In genomic region chr3:170383567-170383966, GRCh38 we compare ENCODE assay signal across 14 cellular contexts. TPM values are rescaled to one million over a fixed set of nuclear protein-coding genes. Genes with fewer than 3 reads are reported as not detected.
A peak's percentile ranks its signal among the peaks of the same experiment; 100 is the strongest.
DNase-seq lines count a peak whose midpoint lies in the region; ATAC-seq, FAIRE-seq and TF ChIP-seq lines count a peak whose summit lies in the region.
"Had no signal": no experiment of that assay in that cellular context is flagged by ENCODE, and none has a peak within 500 bp of the region (broad histone marks: within the 10 kb centered on the region; RNA-seq: fewer than 3 reads in every experiment).

No MANE protein-coding gene starts in this region.

- no peaks in the 10 kb centered on the region for H4K20me1 ChIP-seq in HepG2 (ENCODE audit: insufficient read depth, low read length)

- TF ChIP-seq POLR2A in H54 (IDR thresholded peaks at IDR 0.05; ENCODE audit: low read depth, low read length) (no peak), thyroid gland (IDR thresholded peaks at IDR 0.05) (no peak), HepG2 (IDR thresholded peaks at IDR 0.05; ENCODE audit: insufficient read depth in 1 of 2, low read depth in 2 of 2, low read length in 2 of 2) (no peak)

- peak; percentile 40 for DNase-seq in AG10803 (ENCODE audit: low read depth)
- DNase-seq in H54 (ENCODE audit: insufficient read length, low spot score): peak; percentile 38
- DNase-seq in astrocyte of the spinal cord (ENCODE audit: low read depth, low spot score): peak; percentile 34
- no peak for DNase-seq in mesothelial cell of epicardium (ENCODE audit: low spot score in 2 of 2, unreplicated experiment in 2 of 2)
- no peak for DNase-seq in thyroid gland
- DNase-seq in HepG2 (ENCODE audit: low spot score): no peak
- no peak for DNase-seq in NCI-H345 treated with DMSO at 0.1 percent for 48 hours (lab: John Stamatoyannopoulos, UW; ENCODE audit: unreplicated experiment)
- DNase-seq in cerebellar cortex (ENCODE audit: low spot score): no peak
- DNase-seq: activated CD4-positive, alpha-beta T cell treated with anti-CD3 and anti-CD28 coated beads, Interleukin-2, amount 10 ng/mL, durations not matched to agents 24 days and 14 days; activated T-cell treated with anti-CD3 and anti-CD28 coated beads, Interleukin-2, amount 50 U/mL, for 4 hours; C1 segment of cervical spinal cord; foreskin melanocyte; substantia nigra had no signal

- WGBS in thyroid gland, 2 donors: 88 to 100% methylated on average over 1 of the region's 1 CpG
- 86% methylated on average over 1 of the region's 1 CpG for WGBS in HepG2 (ENCODE audit: low lambda C conversion rate)

- in situ Hi-C loops in astrocyte of the spinal cord (cut with HindIII; ENCODE audit: low sequenced_read_pairs) (no loop called here), HepG2 (cut with HindIII; ENCODE audit: extremely low pct_ligation_motif_present, low pct_unique_long_range_greater_than_20kb) (no loop called here)

- peak overlapping the region; percentile 62 for H3K27ac Mint-ChIP-seq in mesothelial cell of epicardium
- H3K27ac Mint-ChIP-seq: activated CD4-positive, alpha-beta T cell treated with anti-CD3 and anti-CD28 coated beads, Interleukin-2, amount 10 ng/mL, durations not matched to agents 24 days and 14 days; T-helper 2 cell treated with Interferon-gamma antibody and Interleukin-4, amounts not matched to agents 5 μg/mL and 100 μg/mL, for 36 hours had no signal

- H3K4me2 ChIP-seq in HepG2 (ENCODE audit: low read depth, low read length): no peak overlapping the region

- no peak overlapping the region for H3K9ac ChIP-seq in HepG2 (ENCODE audit: insufficient read depth, low read depth, low read length)

- no TSS peak for BruUV-seq in HepG2 (replicated peaks; lab: Mats Ljungman, UMichigan)

- H3K4me1 Mint-ChIP-seq in mesothelial cell of epicardium: peaks cover 8% of the 10 kb centered on the region
- H3K4me1 Mint-ChIP-seq: activated CD4-positive, alpha-beta T cell treated with anti-CD3 and anti-CD28 coated beads, Interleukin-2, amount 10 ng/mL, durations not matched to agents 24 days and 14 days had no signal

- H3K27me3 ChIP-seq in thyroid gland (no peaks in the 10 kb centered on the region), HepG2 (ENCODE audit: control insufficient read depth in 1 of 2, insufficient read depth in 2 of 2, low read length in 2 of 2) (no peaks in the 10 kb centered on the region)

- peaks cover 20 to 31% of the 10 kb centered on the region in 2 donors for H3K36me3 ChIP-seq in thyroid gland
- H3K36me3 ChIP-seq in HepG2 (replicated peaks in 1 of 2; ENCODE audit: control insufficient read depth in 1 of 2, insufficient read depth in 2 of 2, low read length in 2 of 2): peaks cover 6 to 39% of the 10 kb centered on the region in 2 experiments; a peak in 4 of 5 replicates

- TF ChIP-seq RAD21 in HepG2 (CRISPR knock-in tag; IDR thresholded peaks at IDR 0.05): no peak

- no peak overlapping the region for H2AFZ ChIP-seq in HepG2 (ENCODE audit: low read length)

- H3K4me1 ChIP-seq in thyroid gland (peaks cover 0 to 4% of the 10 kb centered on the region in 2 donors), HepG2 (ENCODE audit: insufficient read depth, low read length) (no peaks in the 10 kb centered on the region)

- TF ChIP-seq EP300 in HepG2 (IDR thresholded peaks at IDR 0.05; ENCODE audit: low read depth in 2 of 2, low read length in 2 of 2) (no peak), HepG2 (CRISPR knock-in tag; IDR thresholded peaks at IDR 0.05; ENCODE audit: borderline replicate concordance) (no peak)

- H3K9me3 ChIP-seq in thyroid gland: no peaks in the 10 kb centered on the region
- H3K9me3 ChIP-seq in HepG2 (ENCODE audit: low read length): no peaks in the 10 kb centered on the region

- H3K36me3 Mint-ChIP-seq in mesothelial cell of epicardium: peaks cover 51% of the 10 kb centered on the region

- CTCF ChIA-PET in HepG2 (lab: Yijun Ruan, JAX; ENCODE audit: low intra/inter-chr PET ratio, low total read pairs): no interaction called here

- FAIRE-seq in H54 (lab: Jason Lieb, UNC): no peak
- no peak for FAIRE-seq in HepG2 (lab: Jason Lieb, UNC)

- H3K4me3 Mint-ChIP-seq in mesothelial cell of epicardium: no peak overlapping the region
- H3K4me3 Mint-ChIP-seq: activated CD4-positive, alpha-beta T cell treated with anti-CD3 and anti-CD28 coated beads, Interleukin-2, amount 10 ng/mL, durations not matched to agents 24 days and 14 days; activated T-cell treated with anti-CD3 and anti-CD28 coated beads, Interleukin-2, amount 50 U/mL, for 4 hours; T-helper 2 cell treated with Interferon-gamma antibody and Interleukin-4, amounts not matched to agents 5 μg/mL and 100 μg/mL, for 36 hours had no signal

- POLR2A ChIA-PET in HepG2 (lab: Yijun Ruan, JAX): no interaction called here

- no peak overlapping the region for H3K27ac ChIP-seq in thyroid gland
- H3K27ac ChIP-seq in HepG2 (ENCODE audit: extremely low read length, insufficient read depth, low read length): no peak overlapping the region

- H3K79me2 ChIP-seq in HepG2 (ENCODE audit: insufficient read depth, low read length): no peaks in the 10 kb centered on the region

- no peak for ATAC-seq in HepG2
- ATAC-seq: activated T-cell treated with anti-CD3 and anti-CD28 coated beads, Interleukin-2, amount 50 U/mL, for 4 hours had no signal

- H3K9me3 Mint-ChIP-seq in mesothelial cell of epicardium: peaks cover 7% of the 10 kb centered on the region
- H3K9me3 Mint-ChIP-seq: activated CD4-positive, alpha-beta T cell treated with anti-CD3 and anti-CD28 coated beads, Interleukin-2, amount 10 ng/mL, durations not matched to agents 24 days and 14 days; activated T-cell treated with anti-CD3 and anti-CD28 coated beads, Interleukin-2, amount 50 U/mL, for 4 hours; T-helper 2 cell treated with Interferon-gamma antibody and Interleukin-4, amounts not matched to agents 5 μg/mL and 100 μg/mL, for 36 hours had no signal

- TF ChIP-seq CTCF in AG10803 (conservative IDR thresholded peaks at IDR 0.05; ENCODE audit: low read length): no peak
- TF ChIP-seq CTCF in astrocyte of the spinal cord (IDR thresholded peaks at IDR 0.05; ENCODE audit: low read depth, low read length): no peak
- no peak for TF ChIP-seq CTCF in mesothelial cell of epicardium (IDR thresholded peaks at IDR 0.05; ENCODE audit: unreplicated experiment)
- no peak for TF ChIP-seq CTCF in thyroid gland (IDR thresholded peaks at IDR 0.05)
- no peak for TF ChIP-seq CTCF in HepG2 (CRISPR knock-in tag; IDR thresholded peaks at IDR 0.05)

- no peaks in the 10 kb centered on the region for H3K27me3 Mint-ChIP-seq in mesothelial cell of epicardium (ENCODE audit: low read depth)
- H3K27me3 Mint-ChIP-seq: activated CD4-positive, alpha-beta T cell treated with anti-CD3 and anti-CD28 coated beads, Interleukin-2, amount 10 ng/mL, durations not matched to agents 24 days and 14 days had no signal

- H3K4me3 ChIP-seq in AG10803 (ENCODE audit: low read length) (no peak overlapping the region), astrocyte of the spinal cord (ENCODE audit: low read depth, low read length) (no peak overlapping the region), thyroid gland (replicated peaks in 1 of 3) (no peak overlapping the region), HepG2 (replicated peaks in 1 of 3; ENCODE audit: insufficient read depth in 1 of 3, low read depth in 2 of 3, low read length in 3 of 3) (no peak overlapping the region)

- intact Hi-C loops in thyroid gland (cut with DNase I) (no loop called here), HepG2 (cut with micrococcal nuclease; ENCODE audit: unreplicated experiment) (no loop called here)

RNA-seq across cellular contexts. Expression of gene SKIL, which starts 26.1 kb away (rescaled TPM):
- 323 to 328 TPM (median 325 TPM) in 3 replicates for total RNA-seq in mesothelial cell of epicardium
- total RNA-seq in thyroid gland: 10 to 100 TPM; 44.1 to 75.4 (median 58.9) TPM
- 20.7 and 29.8 TPM in 2 replicates for total RNA-seq in HepG2 (2016; rRNA removed; fragmentation: Illumina TruSeq; extraction: Trizol)
- total RNA-seq in HepG2 (2016; cell fraction: cytosol; rRNA removed; fragmentation: Illumina TruSeq; extraction: Trizol; ENCODE audit: low read depth): 16.8 and 18.2 TPM in 2 replicates
- total RNA-seq in HepG2 (2016; cell fraction: insoluble cytoplasmic fraction; rRNA removed; fragmentation: Illumina TruSeq; extraction: Trizol): 19.7 and 32.1 TPM in 2 replicates
- total RNA-seq in HepG2 (2016; cell fraction: membrane; rRNA removed; fragmentation: Illumina TruSeq; extraction: Trizol): 25.3 and 31.7 TPM in 2 replicates
- total RNA-seq in HepG2 (2016; cell fraction: nucleus; rRNA removed; fragmentation: Illumina TruSeq; extraction: Trizol): 18.0 and 20.9 TPM in 2 replicates
- polyA plus RNA-seq in HepG2 (2011; rRNA removed): 5.2 and 5.3 TPM in 2 replicates
- 2.2 and 3.1 TPM in 2 replicates for polyA plus RNA-seq in HepG2 (2011; cell fraction: cytosol; rRNA removed)
- polyA plus RNA-seq in HepG2 (2011; cell fraction: nucleus; rRNA removed): 4.5 and 4.9 TPM in 2 replicates
- polyA plus RNA-seq in HepG2 (2012): 6.4 and 8.7 TPM in 2 replicates
- 1.0 and 1.7 TPM in 2 replicates for polyA plus RNA-seq in HepG2 (2016; cell fraction: cytosol; fragmentation: Illumina TruSeq; extraction: Trizol; ENCODE audit: low read depth)
- polyA plus RNA-seq in HepG2 (2016; cell fraction: insoluble cytoplasmic fraction; fragmentation: Illumina TruSeq; extraction: Trizol; ENCODE audit: low read depth): 10.5 TPM in 2 replicates
- 1.8 and 2.3 TPM in 2 replicates for polyA plus RNA-seq in HepG2 (2016; cell fraction: membrane; fragmentation: Illumina TruSeq; extraction: Trizol; ENCODE audit: low read depth)
- 15.1 and 17.1 TPM in 2 replicates for polyA plus RNA-seq in HepG2 (2016; cell fraction: nucleus; fragmentation: Illumina TruSeq; extraction: Trizol; ENCODE audit: insufficient read depth, low read depth)
- polyA minus RNA-seq in HepG2 (2011; rRNA and poly(A)+ RNA removed; ENCODE audit: low replicate concordance): 16.1 and 55.5 TPM in 2 replicates
- polyA minus RNA-seq in HepG2 (2011; cell fraction: cytosol; rRNA and poly(A)+ RNA removed): 20.8 TPM in 2 replicates
- polyA minus RNA-seq in HepG2 (2011; cell fraction: nucleus; rRNA and poly(A)+ RNA removed): 19.6 and 20.1 TPM in 2 replicates

RNA-seq across cellular contexts. Expression of gene CLDN11, which starts 35.1 kb away (rescaled TPM):
- 153 to 168 TPM (median 164 TPM) in 3 replicates for total RNA-seq in mesothelial cell of epicardium
- total RNA-seq in thyroid gland: 1 to 10 TPM; 3.2 to 6.6 (median 4.6) TPM
- 2.9 and 4.9 TPM in 2 replicates for total RNA-seq in HepG2 (2016; rRNA removed; fragmentation: Illumina TruSeq; extraction: Trizol)
- total RNA-seq in HepG2 (2016; cell fraction: cytosol; rRNA removed; fragmentation: Illumina TruSeq; extraction: Trizol; ENCODE audit: low read depth): 1.1 and 1.8 TPM in 2 replicates
- total RNA-seq in HepG2 (2016; cell fraction: insoluble cytoplasmic fraction; rRNA removed; fragmentation: Illumina TruSeq; extraction: Trizol): 3.4 and 4.9 TPM in 2 replicates
- 4.5 and 4.9 TPM in 2 replicates for total RNA-seq in HepG2 (2016; cell fraction: membrane; rRNA removed; fragmentation: Illumina TruSeq; extraction: Trizol)
- 4.8 and 6.0 TPM in 2 replicates for total RNA-seq in HepG2 (2016; cell fraction: nucleus; rRNA removed; fragmentation: Illumina TruSeq; extraction: Trizol)
- polyA plus RNA-seq in HepG2 (2011; rRNA removed): 2.8 and 4.2 TPM in 2 replicates
- 3.8 and 10.8 TPM in 2 replicates for polyA plus RNA-seq in HepG2 (2011; cell fraction: cytosol; rRNA removed)
- polyA plus RNA-seq in HepG2 (2011; cell fraction: nucleus; rRNA removed): 4.4 and 4.9 TPM in 2 replicates
- 3.2 and 3.3 TPM in 2 replicates for polyA plus RNA-seq in HepG2 (2012)
- polyA plus RNA-seq in HepG2 (2016; cell fraction: cytosol; fragmentation: Illumina TruSeq; extraction: Trizol; ENCODE audit: low read depth): 2.0 and 2.1 TPM in 2 replicates
- 4.1 and 4.5 TPM in 2 replicates for polyA plus RNA-seq in HepG2 (2016; cell fraction: insoluble cytoplasmic fraction; fragmentation: Illumina TruSeq; extraction: Trizol; ENCODE audit: low read depth)
- polyA plus RNA-seq in HepG2 (2016; cell fraction: membrane; fragmentation: Illumina TruSeq; extraction: Trizol; ENCODE audit: low read depth): 4.6 and 4.7 TPM in 2 replicates
- 7.0 and 9.6 TPM in 2 replicates for polyA plus RNA-seq in HepG2 (2016; cell fraction: nucleus; fragmentation: Illumina TruSeq; extraction: Trizol; ENCODE audit: insufficient read depth, low read depth)
- 0.35 and 44.6 TPM in 2 replicates for polyA minus RNA-seq in HepG2 (2011; rRNA and poly(A)+ RNA removed; ENCODE audit: low replicate concordance)
- 7.1 and 8.1 TPM in 2 replicates for polyA minus RNA-seq in HepG2 (2011; cell fraction: cytosol; rRNA and poly(A)+ RNA removed)
- polyA minus RNA-seq in HepG2 (2011; cell fraction: nucleus; rRNA and poly(A)+ RNA removed): 3.5 and 4.0 TPM in 2 replicates
- total RNA-seq: activated CD4-positive, alpha-beta T cell treated with anti-CD3 and anti-CD28 coated beads, Interleukin-2, amount 10 ng/mL, durations not matched to agents 24 days and 14 days had no signal

Comparison
In these comparisons a context has a peak if more than half of its experiments do, and no peak if none do; other contexts are left out.
1. DNase-seq: peak in AG10803 (single experiment), H54 (single experiment) and astrocyte of the spinal cord (single experiment); none in mesothelial cell of epicardium (0 of 2), thyroid gland (0 of 2), HepG2 (single experiment), NCI-H345 treated with DMSO at 0.1 percent for 48 hours (single experiment) and cerebellar cortex (single experiment).
2. RNA of gene CLDN11, which starts 35.1 kb away (total RNA-seq): 153 to 168 TPM in mesothelial cell of epicardium; 3.2 to 6.6 TPM in thyroid gland and 1.1 to 6.0 TPM in HepG2; every median in the first group is over 10 times any median in the second.